9 cellular contexts compared by ENCODE assay signal in genomic region chr13:66660013-66660804, GRCh38.
DNase-seq lines count a peak whose midpoint lies in the region; ATAC-seq, FAIRE-seq and TF ChIP-seq lines count a peak whose summit lies in the region.
"Had no signal": no experiment of that assay in that cellular context is flagged by ENCODE, and none has a peak within 500 bp of the region (broad histone marks: within the 10 kb centered on the region; RNA-seq: fewer than 3 reads in every experiment).

No MANE protein-coding gene starts in this region.

- H3K14ac ChIP-seq in H1 (ENCODE audit: insufficient read length), result no peak overlapping the region

- H3K23ac ChIP-seq in H1 (ENCODE audit: insufficient read length), result no peak overlapping the region

- H3K4ac ChIP-seq in H1 (replicated peaks; ENCODE audit: insufficient read length, low read depth, low read length), result no peak overlapping the region

- CTCF ChIA-PET in H1 (lab: Charles Lee; ENCODE audit: partially characterized antibody), result interaction anchor here (0.9 to 1.1 kb wide), 2 partner anchors 13 to 201 kb away, joined by 3 read pairs; no protein-coding TSS in a partner anchor

- H4K5ac ChIP-seq in H1 (ENCODE audit: insufficient read length, low read depth, low read length), result no peak overlapping the region

- DNase-seq in AG10803 (ENCODE audit: low read depth) (peak; percentile 19), H1 (ENCODE audit: low read depth in 1 of 2, low spot score in 2 of 2) (no peak), islet precursor cell (no peak), AML-193 (lab: John Stamatoyannopoulos, UW) (no peak), anterior cingulate cortex (lab: John Stamatoyannopoulos, UW) (no peak), D721Med (ENCODE audit: insufficient read length, low spot score) (no peak)
- DNase-seq: naive thymus-derived CD8-positive, alpha-beta T cell had no signal

- WGBS in H1 (ENCODE audit: extremely low coverage in 1 of 2, insufficient coverage in 1 of 2, insufficient read length in 1 of 2, insufficient replicate concordance in 2 of 2, low coverage in 1 of 2, low lambda C conversion rate in 2 of 2, missing lambda C conversion rate in 1 of 2), 2 experiments, result 85% methylated on average over 4 of the region's 4 CpGs; no CpG with 5 or more reads in 1 of the 2 experiments

- peak overlapping the region; percentile 42 for H2AFZ ChIP-seq in H1 (ENCODE audit: low read length)

- no peak overlapping the region for H3K27ac ChIP-seq in H1 (ENCODE audit: low read depth, low read length)

- TF ChIP-seq CTCF in AG10803 (conservative IDR thresholded peaks at IDR 0.05; ENCODE audit: low read length) (no peak), H1 (IDR thresholded peaks at IDR 0.05; ENCODE audit: control extremely low read depth in 1 of 3, insufficient read depth in 1 of 3, low read depth in 1 of 3, low read length in 3 of 3) (no peak), D721Med (IDR thresholded peaks at IDR 0.05; ENCODE audit: insufficient read depth, missing control alignments) (no peak)

- H4K20me1 ChIP-seq in H1 (replicated peaks in 1 of 2; ENCODE audit: control insufficient read depth in 1 of 2, insufficient read depth in 2 of 2, low read length in 2 of 2), result no peaks in the 10 kb centered on the region

- POLR2A ChIA-PET in H1 (lab: Charles Lee; ENCODE audit: partially characterized antibody), result interaction anchor here (0.6 kb wide), 1 partner anchor 35 kb away, joined by 3 read pairs; no protein-coding TSS in a partner anchor

- H3K23me2 ChIP-seq in H1 (ENCODE audit: low read depth, low read length), result no peaks in the 10 kb centered on the region

- no peaks in the 10 kb centered on the region for H3K27me3 ChIP-seq in H1 (replicated peaks in 1 of 4; ENCODE audit: control insufficient read depth in 3 of 4, extremely low read depth in 1 of 4, insufficient read depth in 3 of 4, low read length in 3 of 4)

- no peak overlapping the region for H4K8ac ChIP-seq in H1 (ENCODE audit: extremely low read depth, insufficient read depth, low read length)

- no peak overlapping the region for H4K91ac ChIP-seq in H1 (replicated peaks; ENCODE audit: insufficient read length, low read length)

- no peak overlapping the region for H2BK15ac ChIP-seq in H1 (ENCODE audit: low read length)

- H3K4me1 ChIP-seq in H1 (replicated peaks in 1 of 4; ENCODE audit: control insufficient read depth in 3 of 4, insufficient read depth in 4 of 4, low read length in 3 of 4), result no peaks in the 10 kb centered on the region

- no peak overlapping the region for H2BK12ac ChIP-seq in H1 (ENCODE audit: low read depth, low read length)

- no peak overlapping the region for H2BK5ac ChIP-seq in H1 (ENCODE audit: low read depth, low read length)

- no peak overlapping the region for H3K9ac ChIP-seq in H1 (replicated peaks in 1 of 4; ENCODE audit: extremely low read depth in 1 of 4, low read depth in 3 of 4, low read length in 3 of 4)

- TF ChIP-seq RAD21 in H1 (IDR thresholded peaks at IDR 0.05 in 1 of 2, conservative IDR thresholded peaks at IDR 0.05 in 1 of 2; ENCODE audit: low read depth in 2 of 2, low read length in 2 of 2), result no peak

- H3K56ac ChIP-seq in H1 (replicated peaks; ENCODE audit: insufficient read length, low read depth, low read length), result no peak overlapping the region

- H3K18ac ChIP-seq in H1 (ENCODE audit: extremely low read depth, low read length), result no peak overlapping the region

- no peaks in the 10 kb centered on the region for H3K79me2 ChIP-seq in H1 (ENCODE audit: control insufficient read depth in 1 of 2, insufficient read depth in 2 of 2, low read length in 2 of 2)

- no peaks in the 10 kb centered on the region for H3K9me3 ChIP-seq in H1 (ENCODE audit: insufficient read depth in 2 of 2, low read depth in 1 of 2, low read length in 1 of 2)

- H2AK5ac ChIP-seq in H1 (ENCODE audit: low read depth, low read length), result no peak overlapping the region

- H3K4me3 ChIP-seq in AG10803 (ENCODE audit: low read length) (no peak overlapping the region), H1 (ENCODE audit: extremely low read depth in 1 of 4, insufficient read depth in 2 of 4, low read depth in 3 of 4, low read length in 4 of 4) (no peak overlapping the region)

- no peak overlapping the region for H2BK120ac ChIP-seq in H1 (replicated peaks; ENCODE audit: low read depth, low read length)

- peak; percentile 67 for ATAC-seq in GM19467 (IDR thresholded peaks at IDR 0.05; ENCODE audit: unreplicated experiment)
- ATAC-seq in HG03442 (IDR thresholded peaks at IDR 0.05; ENCODE audit: unreplicated experiment), result peak; percentile 66

- TF ChIP-seq EP300 in H1 (IDR thresholded peaks at IDR 0.05; ENCODE audit: borderline replicate concordance in 1 of 2, low read depth in 2 of 2, low read length in 2 of 2), result no peak

- FAIRE-seq in H1 (lab: Jason Lieb, UNC) (no peak), D721Med (lab: Jason Lieb, UNC) (no peak)

- TF ChIP-seq POLR2A in H1 (IDR thresholded peaks at IDR 0.05; ENCODE audit: control extremely low read depth in 1 of 2, low read depth in 2 of 2, low read length in 2 of 2), result no peak

- no peaks in the 10 kb centered on the region for H3K36me3 ChIP-seq in H1 (ENCODE audit: control insufficient read depth in 2 of 4, insufficient read depth in 4 of 4, low read length in 3 of 4)

- no peaks in the 10 kb centered on the region for H3K79me1 ChIP-seq in H1 (ENCODE audit: low read depth, low read length)

- no peak overlapping the region for H3K4me2 ChIP-seq in H1 (ENCODE audit: insufficient read depth in 1 of 2, low read depth in 2 of 2, low read length in 2 of 2)

- no peak overlapping the region for H2BK20ac ChIP-seq in H1 (ENCODE audit: low read length)

TF ChIP-seq in H1, 55 proteins besides CTCF, POLR2A, EP300 and RAD21:
- no peak for TF ChIP-seq TAF1 (IDR thresholded peaks at IDR 0.05; ENCODE audit: low read depth, low read length)
- TF ChIP-seq SIN3A (conservative IDR thresholded peaks at IDR 0.05 in 1 of 2, IDR thresholded peaks at IDR 0.05 in 1 of 2; ENCODE audit: low read depth in 1 of 2, low read length in 2 of 2), result no peak
- no peak for TF ChIP-seq HDAC6 (IDR thresholded peaks at IDR 0.05; ENCODE audit: low read depth, low read length)
- TF ChIP-seq SIX5 (IDR thresholded peaks at IDR 0.05; ENCODE audit: low read depth, low read length), result no peak
- no peak for TF ChIP-seq JUN (IDR thresholded peaks at IDR 0.05; ENCODE audit: low read depth, low read length)
- TF ChIP-seq BRCA1 (IDR thresholded peaks at IDR 0.05; ENCODE audit: low read depth, low read length), result no peak
- no peak for TF ChIP-seq CREB1 (IDR thresholded peaks at IDR 0.05)
- TF ChIP-seq POLR2AphosphoS5 (IDR thresholded peaks at IDR 0.05; ENCODE audit: low read depth, low read length), result no peak
- TF ChIP-seq RXRA (IDR thresholded peaks at IDR 0.05; ENCODE audit: insufficient read depth, low read depth, low read length), result no peak
- no peak for TF ChIP-seq BCL11A (IDR thresholded peaks at IDR 0.05; ENCODE audit: low read depth in 2 of 2, low read length in 2 of 2)
- TF ChIP-seq BACH1 (IDR thresholded peaks at IDR 0.05; ENCODE audit: low read length), result no peak
- no peak for TF ChIP-seq PHF8 (conservative IDR thresholded peaks at IDR 0.05; ENCODE audit: low read depth, low read length)
- no peak for TF ChIP-seq SP1 (IDR thresholded peaks at IDR 0.05; ENCODE audit: low read depth, low read length)
- no peak for TF ChIP-seq CTBP2 (IDR thresholded peaks at IDR 0.05; ENCODE audit: borderline replicate concordance, insufficient read depth, insufficient read length, low read length)
- no peak for TF ChIP-seq E2F6 (IDR thresholded peaks at IDR 0.05)
- no peak for TF ChIP-seq CHD2 (IDR thresholded peaks at IDR 0.05; ENCODE audit: low read length)
- no peak for TF ChIP-seq GTF2F1 (IDR thresholded peaks at IDR 0.05; ENCODE audit: borderline replicate concordance, low read depth, low read length)
